22 cellular contexts compared by ENCODE assay signal in genomic region chr5:2011481-2012411, GRCh38.
"Had no signal": no experiment of that assay in that cellular context is flagged by ENCODE, and none has a peak within 500 bp of the region (broad histone marks: within the 10 kb centered on the region; RNA-seq: fewer than 3 reads in every experiment).

No MANE protein-coding gene starts in this region.

- H3K27ac Mint-ChIP-seq: activated CD4-positive, alpha-beta T cell treated with anti-CD3 and anti-CD28 coated beads for 36 hours; activated naive CD4-positive, alpha-beta T cell treated with anti-CD3 and anti-CD28 coated beads, Interleukin-2, amount 50 U/mL, for 24 hours; brain; dendritic cell treated with granulocyte-macrophage colony-stimulating factor and Interleukin-4, amounts not matched to agents 40 ng/mL and 50 ng/mL, for 4 days; nephron had no signal

- H3K4me3 ChIP-seq: esophagus squamous epithelium, gastrocnemius medialis, sigmoid colon, smooth muscle cell, thoracic aorta, upper lobe of left lung had no signal

- H3K9me3 Mint-ChIP-seq: activated naive CD4-positive, alpha-beta T cell treated with anti-CD3 and anti-CD28 coated beads, Interleukin-2, amount 50 U/mL, for 24 hours; brain; dendritic cell treated with granulocyte-macrophage colony-stimulating factor and Interleukin-4, amounts not matched to agents 40 ng/mL and 50 ng/mL, for 4 days; nephron had no signal

- H3K27ac ChIP-seq: esophagus squamous epithelium, gastrocnemius medialis, sigmoid colon, thoracic aorta, upper lobe of left lung had no signal

- H3K36me3 ChIP-seq: esophagus squamous epithelium, gastrocnemius medialis, sigmoid colon, thoracic aorta, upper lobe of left lung had no signal

- H3K9me3 ChIP-seq: esophagus squamous epithelium, gastrocnemius medialis, sigmoid colon, thoracic aorta, upper lobe of left lung had no signal

- H3K4me1 ChIP-seq: gastrocnemius medialis had no signal

- H3K4me1 Mint-ChIP-seq: activated CD4-positive, alpha-beta T cell treated with anti-CD3 and anti-CD28 coated beads for 36 hours; activated naive CD4-positive, alpha-beta T cell treated with anti-CD3 and anti-CD28 coated beads, Interleukin-2, amount 50 U/mL, for 24 hours had no signal

- H3K27me3 ChIP-seq: upper lobe of left lung had no signal

- H3K4me3 Mint-ChIP-seq: activated CD4-positive, alpha-beta T cell treated with anti-CD3 and anti-CD28 coated beads for 36 hours; activated naive CD4-positive, alpha-beta T cell treated with anti-CD3 and anti-CD28 coated beads, Interleukin-2, amount 50 U/mL, for 24 hours; brain; dendritic cell treated with granulocyte-macrophage colony-stimulating factor and Interleukin-4, amounts not matched to agents 40 ng/mL and 50 ng/mL, for 4 days; nephron had no signal

- DNase-seq: activated CD4-positive, alpha-beta T cell treated with anti-CD3 and anti-CD28 coated beads for 36 hours; activated CD4-positive, alpha-beta T cell treated with anti-CD3 and anti-CD28 coated beads, Interleukin-2, amount 50 U/mL, for 48 hours; activated gamma-delta T cell; caudate nucleus; effector CD4-positive, alpha-beta T cell; esophagus squamous epithelium; gastrocnemius medialis; kidney; mammary epithelial cell; occipital lobe; sigmoid colon; stimulated activated CD4-positive, alpha-beta T cell treated with anti-CD3 and anti-CD28 coated beads, Interleukin-15, amount 100 ng/mL, for 24 hours; stimulated activated naive CD4-positive, alpha-beta T cell; T-helper 9 cell had no signal

- ATAC-seq: activated CD4-positive, alpha-beta T cell treated with anti-CD3 and anti-CD28 coated beads for 36 hours; gastrocnemius medialis; left lobe of liver had no signal

- H3K36me3 Mint-ChIP-seq: activated naive CD4-positive, alpha-beta T cell treated with anti-CD3 and anti-CD28 coated beads, Interleukin-2, amount 50 U/mL, for 24 hours; brain had no signal
